1 cellular context compared by ENCODE assay signal in the genomic region with DNA sequence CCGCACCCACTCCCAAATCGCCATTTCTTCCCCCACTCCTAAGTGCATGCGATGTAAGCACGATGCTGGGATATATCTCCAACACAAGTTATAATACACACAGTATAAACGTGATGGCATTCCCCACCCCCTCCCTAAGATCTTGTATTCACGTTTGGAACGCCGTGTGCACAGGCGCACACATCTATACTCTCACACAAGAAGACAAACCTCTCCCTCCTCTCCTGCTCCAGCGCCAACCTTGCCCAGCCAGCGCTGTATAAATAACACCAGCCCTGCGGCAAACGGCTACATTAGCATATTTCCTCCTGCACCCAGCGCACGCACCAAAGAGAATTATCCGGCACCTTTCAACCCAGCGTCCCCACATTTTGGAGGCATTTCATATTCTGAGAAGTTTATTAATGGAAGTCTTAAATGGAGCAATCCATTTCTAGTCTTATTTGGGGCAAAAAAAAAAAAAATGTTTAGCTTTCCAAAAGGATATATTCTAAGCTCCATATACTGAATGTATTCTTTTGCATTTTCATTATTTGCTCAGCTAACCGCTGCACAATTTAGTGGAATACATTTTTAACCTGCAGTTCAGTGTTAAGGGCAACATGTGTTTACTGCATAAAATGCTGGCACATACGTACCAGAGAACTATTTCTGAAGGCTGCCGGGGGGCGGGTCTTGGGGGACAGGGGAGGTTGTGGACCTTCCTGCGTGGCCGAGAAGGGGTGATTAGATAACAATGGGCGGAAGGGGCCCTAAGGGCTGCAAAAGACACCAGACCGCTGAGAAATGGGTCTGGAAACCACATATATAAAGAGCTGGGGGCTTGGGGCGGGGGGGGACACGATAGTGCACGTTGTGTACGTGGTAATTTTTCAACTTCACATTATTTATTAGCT.
TF ChIP-seq lines count a peak whose summit lies in the region.

No MANE protein-coding gene starts in this region.

TF ChIP-seq in HepG2, 621 proteins besides CTCF, POLR2A, EP300 and RAD21 (continued from another document and continues in another):
- TF ChIP-seq ZBTB14 (CRISPR knock-in tag; IDR thresholded peaks at IDR 0.05): no peak
- no peak for TF ChIP-seq HOXD1 (CRISPR knock-in tag; IDR thresholded peaks at IDR 0.05)
- TF ChIP-seq ZNF773 (CRISPR knock-in tag; IDR thresholded peaks at IDR 0.05; ENCODE audit: borderline replicate concordance): no peak
- no peak for TF ChIP-seq HMGXB4 (CRISPR knock-in tag; IDR thresholded peaks at IDR 0.05; ENCODE audit: borderline replicate concordance in 1 of 2, low read depth in 1 of 2)
- TF ChIP-seq SATB2 (CRISPR knock-in tag; IDR thresholded peaks at IDR 0.05): no peak
- no peak for TF ChIP-seq ZMAT3 (CRISPR knock-in tag; conservative IDR thresholded peaks at IDR 0.05)
- TF ChIP-seq ZNF616 (CRISPR knock-in tag; IDR thresholded peaks at IDR 0.05; ENCODE audit: low read depth): no peak
- TF ChIP-seq, protein P1, sequence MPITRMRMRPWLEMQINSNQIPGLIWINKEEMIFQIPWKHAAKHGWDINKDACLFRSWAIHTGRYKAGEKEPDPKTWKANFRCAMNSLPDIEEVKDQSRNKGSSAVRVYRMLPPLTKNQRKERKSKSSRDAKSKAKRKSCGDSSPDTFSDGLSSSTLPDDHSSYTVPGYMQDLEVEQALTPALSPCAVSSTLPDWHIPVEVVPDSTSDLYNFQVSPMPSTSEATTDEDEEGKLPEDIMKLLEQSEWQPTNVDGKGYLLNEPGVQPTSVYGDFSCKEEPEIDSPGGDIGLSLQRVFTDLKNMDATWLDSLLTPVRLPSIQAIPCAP (CRISPR knock-in tag; IDR thresholded peaks at IDR 0.05; ENCODE audit: low read depth): no peak
- no peak for TF ChIP-seq PHF8 (CRISPR knock-in tag; IDR thresholded peaks at IDR 0.05)
- TF ChIP-seq, protein P2, sequence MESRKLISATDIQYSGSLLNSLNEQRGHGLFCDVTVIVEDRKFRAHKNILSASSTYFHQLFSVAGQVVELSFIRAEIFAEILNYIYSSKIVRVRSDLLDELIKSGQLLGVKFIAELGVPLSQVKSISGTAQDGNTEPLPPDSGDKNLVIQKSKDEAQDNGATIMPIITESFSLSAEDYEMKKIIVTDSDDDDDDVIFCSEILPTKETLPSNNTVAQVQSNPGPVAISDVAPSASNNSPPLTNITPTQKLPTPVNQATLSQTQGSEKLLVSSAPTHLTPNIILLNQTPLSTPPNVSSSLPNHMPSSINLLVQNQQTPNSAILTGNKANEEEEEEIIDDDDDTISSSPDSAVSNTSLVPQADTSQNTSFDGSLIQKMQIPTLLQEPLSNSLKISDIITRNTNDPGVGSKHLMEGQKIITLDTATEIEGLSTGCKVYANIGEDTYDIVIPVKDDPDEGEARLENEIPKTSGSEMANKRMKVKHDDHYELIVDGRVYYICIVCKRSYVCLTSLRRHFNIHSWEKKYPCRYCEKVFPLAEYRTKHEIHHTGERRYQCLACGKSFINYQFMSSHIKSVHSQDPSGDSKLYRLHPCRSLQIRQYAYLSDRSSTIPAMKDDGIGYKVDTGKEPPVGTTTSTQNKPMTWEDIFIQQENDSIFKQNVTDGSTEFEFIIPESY (CRISPR knock-in tag; IDR thresholded peaks at IDR 0.05): no peak
- TF ChIP-seq SKI (IDR thresholded peaks at IDR 0.05; ENCODE audit: partially characterized antibody): no peak
- TF ChIP-seq ZBTB34 (CRISPR knock-in tag; IDR thresholded peaks at IDR 0.05): 0 out of 2 replicates have a peak, but pooled peaks have one; percentile 9
- no peak for TF ChIP-seq NONO (IDR thresholded peaks at IDR 0.05)
- TF ChIP-seq NONO (CRISPR knock-in tag; conservative IDR thresholded peaks at IDR 0.05): no peak
- TF ChIP-seq, protein P3, sequence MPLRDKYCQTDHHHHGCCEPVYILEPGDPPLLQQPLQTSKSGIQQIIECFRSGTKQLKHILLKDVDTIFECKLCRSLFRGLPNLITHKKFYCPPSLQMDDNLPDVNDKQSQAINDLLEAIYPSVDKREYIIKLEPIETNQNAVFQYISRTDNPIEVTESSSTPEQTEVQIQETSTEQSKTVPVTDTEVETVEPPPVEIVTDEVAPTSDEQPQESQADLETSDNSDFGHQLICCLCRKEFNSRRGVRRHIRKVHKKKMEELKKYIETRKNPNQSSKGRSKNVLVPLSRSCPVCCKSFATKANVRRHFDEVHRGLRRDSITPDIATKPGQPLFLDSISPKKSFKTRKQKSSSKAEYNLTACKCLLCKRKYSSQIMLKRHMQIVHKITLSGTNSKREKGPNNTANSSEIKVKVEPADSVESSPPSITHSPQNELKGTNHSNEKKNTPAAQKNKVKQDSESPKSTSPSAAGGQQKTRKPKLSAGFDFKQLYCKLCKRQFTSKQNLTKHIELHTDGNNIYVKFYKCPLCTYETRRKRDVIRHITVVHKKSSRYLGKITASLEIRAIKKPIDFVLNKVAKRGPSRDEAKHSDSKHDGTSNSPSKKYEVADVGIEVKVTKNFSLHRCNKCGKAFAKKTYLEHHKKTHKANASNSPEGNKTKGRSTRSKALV (CRISPR knock-in tag; IDR thresholded peaks at IDR 0.05): 0 out of 2 replicates have a peak, but pooled peaks have one; percentile 48
- no peak for TF ChIP-seq ZNF782 (CRISPR knock-in tag; IDR thresholded peaks at IDR 0.05; ENCODE audit: borderline replicate concordance)
- no peak for TF ChIP-seq ZSCAN5A (CRISPR knock-in tag; IDR thresholded peaks at IDR 0.05; ENCODE audit: borderline replicate concordance)
- peak; percentile 89 for TF ChIP-seq ARID2 (CRISPR knock-in tag; IDR thresholded peaks at IDR 0.05; ENCODE audit: borderline replicate concordance)
- TF ChIP-seq FOXK1 (CRISPR knock-in tag; IDR thresholded peaks at IDR 0.05; ENCODE audit: borderline replicate concordance, low read depth): no peak
- TF ChIP-seq ZSCAN9 (CRISPR knock-in tag; IDR thresholded peaks at IDR 0.05; ENCODE audit: borderline replicate concordance): no peak
- TF ChIP-seq ZNF777 (CRISPR knock-in tag; IDR thresholded peaks at IDR 0.05): no peak
- TF ChIP-seq ZNF784 (CRISPR knock-in tag; IDR thresholded peaks at IDR 0.05; ENCODE audit: borderline replicate concordance): no peak
- TF ChIP-seq ZNF468 (CRISPR knock-in tag; IDR thresholded peaks at IDR 0.05): no peak
- no peak for TF ChIP-seq ZC3H13 (CRISPR knock-in tag; IDR thresholded peaks at IDR 0.05)
- TF ChIP-seq ZNF747 (CRISPR knock-in tag; IDR thresholded peaks at IDR 0.05; ENCODE audit: borderline replicate concordance): no peak
- no peak for TF ChIP-seq ZBTB25 (CRISPR knock-in tag; IDR thresholded peaks at IDR 0.05)
- TF ChIP-seq CBX5 (CRISPR knock-in tag; IDR thresholded peaks at IDR 0.05; ENCODE audit: borderline replicate concordance): no peak; the same call in 1 of the 2 replicates
- no peak for TF ChIP-seq PITX1 (CRISPR knock-in tag; IDR thresholded peaks at IDR 0.05)
- TF ChIP-seq GATAD2A (CRISPR knock-in tag; IDR thresholded peaks at IDR 0.05): peak; percentile 45; the same call in 1 of the 2 replicates
- TF ChIP-seq AHR (CRISPR knock-in tag; IDR thresholded peaks at IDR 0.05): no peak
- TF ChIP-seq CEBPZ (IDR thresholded peaks at IDR 0.05; ENCODE audit: low read length): no peak
- no peak for TF ChIP-seq ZFAT (CRISPR knock-in tag; conservative IDR thresholded peaks at IDR 0.05)
- TF ChIP-seq, protein P4, sequence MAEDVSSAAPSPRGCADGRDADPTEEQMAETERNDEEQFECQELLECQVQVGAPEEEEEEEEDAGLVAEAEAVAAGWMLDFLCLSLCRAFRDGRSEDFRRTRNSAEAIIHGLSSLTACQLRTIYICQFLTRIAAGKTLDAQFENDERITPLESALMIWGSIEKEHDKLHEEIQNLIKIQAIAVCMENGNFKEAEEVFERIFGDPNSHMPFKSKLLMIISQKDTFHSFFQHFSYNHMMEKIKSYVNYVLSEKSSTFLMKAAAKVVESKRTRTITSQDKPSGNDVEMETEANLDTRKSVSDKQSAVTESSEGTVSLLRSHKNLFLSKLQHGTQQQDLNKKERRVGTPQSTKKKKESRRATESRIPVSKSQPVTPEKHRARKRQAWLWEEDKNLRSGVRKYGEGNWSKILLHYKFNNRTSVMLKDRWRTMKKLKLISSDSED (CRISPR knock-in tag; IDR thresholded peaks at IDR 0.05): no peak
- no peak for TF ChIP-seq ATF7 (IDR thresholded peaks at IDR 0.05)
- TF ChIP-seq ATF7 (CRISPR knock-in tag; IDR thresholded peaks at IDR 0.05): no peak
- TF ChIP-seq KMT2B (CRISPR knock-in tag; IDR thresholded peaks at IDR 0.05): no peak
